1 cellular context compared by ENCODE assay signal in the genomic region with DNA sequence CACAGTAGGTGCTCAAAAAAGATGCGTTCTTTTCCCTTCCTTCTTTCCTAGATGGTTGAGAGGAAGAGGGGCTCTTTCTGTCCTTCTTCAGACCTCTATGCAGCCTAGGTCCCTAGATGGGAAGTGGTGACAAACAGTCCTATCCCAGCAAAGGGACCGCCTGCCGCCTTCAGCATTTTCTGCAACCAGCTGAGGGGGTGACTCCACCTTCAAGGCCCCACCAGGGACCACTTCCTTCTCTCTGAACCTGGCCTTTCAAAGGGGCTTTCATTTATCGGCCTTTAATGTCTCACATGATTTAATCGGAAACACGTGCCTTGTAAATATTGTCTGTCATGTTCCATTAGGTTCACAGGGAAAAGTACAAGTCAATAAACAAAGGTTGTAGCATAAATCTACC.
TF ChIP-seq lines count a peak whose summit lies in the region.

No MANE protein-coding gene starts in this region.

TF ChIP-seq in WTC11, 78 proteins besides CTCF, POLR2A, EP300 and RAD21 (continued from another document):
- TF ChIP-seq, protein P1, sequence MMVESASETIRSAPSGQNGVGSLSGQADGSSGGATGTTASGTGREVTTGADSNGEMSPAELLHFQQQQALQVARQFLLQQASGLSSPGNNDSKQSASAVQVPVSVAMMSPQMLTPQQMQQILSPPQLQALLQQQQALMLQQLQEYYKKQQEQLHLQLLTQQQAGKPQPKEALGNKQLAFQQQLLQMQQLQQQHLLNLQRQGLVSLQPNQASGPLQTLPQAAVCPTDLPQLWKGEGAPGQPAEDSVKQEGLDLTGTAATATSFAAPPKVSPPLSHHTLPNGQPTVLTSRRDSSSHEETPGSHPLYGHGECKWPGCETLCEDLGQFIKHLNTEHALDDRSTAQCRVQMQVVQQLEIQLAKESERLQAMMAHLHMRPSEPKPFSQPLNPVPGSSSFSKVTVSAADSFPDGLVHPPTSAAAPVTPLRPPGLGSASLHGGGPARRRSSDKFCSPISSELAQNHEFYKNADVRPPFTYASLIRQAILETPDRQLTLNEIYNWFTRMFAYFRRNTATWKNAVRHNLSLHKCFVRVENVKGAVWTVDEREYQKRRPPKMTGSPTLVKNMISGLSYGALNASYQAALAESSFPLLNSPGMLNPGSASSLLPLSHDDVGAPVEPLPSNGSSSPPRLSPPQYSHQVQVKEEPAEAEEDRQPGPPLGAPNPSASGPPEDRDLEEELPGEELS (CRISPR knock-in tag; IDR thresholded peaks at IDR 0.05), result no peak
- TF ChIP-seq, protein P2, sequence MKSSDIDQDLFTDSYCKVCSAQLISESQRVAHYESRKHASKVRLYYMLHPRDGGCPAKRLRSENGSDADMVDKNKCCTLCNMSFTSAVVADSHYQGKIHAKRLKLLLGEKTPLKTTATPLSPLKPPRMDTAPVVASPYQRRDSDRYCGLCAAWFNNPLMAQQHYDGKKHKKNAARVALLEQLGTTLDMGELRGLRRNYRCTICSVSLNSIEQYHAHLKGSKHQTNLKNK (CRISPR knock-in tag; IDR thresholded peaks at IDR 0.05), result no peak
